17 cellular contexts compared by ENCODE assay signal in genomic region chr17:31595076-31595475, GRCh38.
DNase-seq lines count a peak whose midpoint lies in the region; ATAC-seq and TF ChIP-seq lines count a peak whose summit lies in the region.
"Had no signal": no experiment of that assay in that cellular context is flagged by ENCODE, and none has a peak within 500 bp of the region (broad histone marks: within the 10 kb centered on the region; RNA-seq: fewer than 3 reads in every experiment).

No MANE protein-coding gene starts in this region.

- no peak for ATAC-seq in HG02763 (IDR thresholded peaks at IDR 0.05; ENCODE audit: unreplicated experiment)
- ATAC-seq: K562, lower lobe of right lung had no signal

- TF ChIP-seq CTCF in PC-9 (conservative IDR thresholded peaks at IDR 0.05) (no peak), osteoblast (IDR thresholded peaks at IDR 0.05; ENCODE audit: extremely low read depth, low read depth, low read length) (no peak)

- H2AFZ ChIP-seq in PC-9 (no peak overlapping the region), osteoblast (ENCODE audit: low read length) (no peak overlapping the region)

- peak; percentile 26 to 79 for DNase-seq in PC-9
- no peak for DNase-seq in epithelial cell of prostate (ENCODE audit: low read depth, low spot score)
- peak; percentile 86 for DNase-seq in osteoblast (ENCODE audit: insufficient read length, low spot score, missing footprints)
- no peak for DNase-seq in NCI-H187 (lab: John Stamatoyannopoulos, UW)
- DNase-seq in activated CD4-positive, alpha-beta T cell treated with anti-CD3 and anti-CD28 coated beads, Interleukin-2, amount 50 U/mL, for 48 hours = no peak
- no peak for DNase-seq in activated T-cell treated with anti-CD3 and anti-CD28 coated beads, Interleukin-2, amount 50 U/mL, for 48 hours
- DNase-seq: Calu3, lower lobe of right lung, NCI-H1436, NCI-H2227 treated with DMSO at 0.1 percent for 48 hours, WERI-Rb-1 had no signal

- H3K9me3 ChIP-seq in BLaER1 (no peaks in the 10 kb centered on the region), PC-9 (ENCODE audit: insufficient read depth, low read depth) (no peaks in the 10 kb centered on the region), osteoblast (ENCODE audit: low read depth, low read length) (no peaks in the 10 kb centered on the region)
- H3K9me3 ChIP-seq: esophagus muscularis mucosa, HAP-1, lower lobe of right lung, neutrophil had no signal

- H4K20me1 ChIP-seq in BLaER1 (no peaks in the 10 kb centered on the region), PC-9 (ENCODE audit: insufficient read depth) (no peaks in the 10 kb centered on the region), osteoblast (ENCODE audit: insufficient read depth, low read length) (no peaks in the 10 kb centered on the region)

- no peaks in the 10 kb centered on the region for H3K9me2 ChIP-seq in PC-9 (ENCODE audit: insufficient read depth)

- no TSS peak for BruUV-seq in PC-9 (replicated peaks; lab: Mats Ljungman, UMichigan)

- intact Hi-C loops in PC-9 (cut with micrococcal nuclease; ENCODE audit: unreplicated experiment) = no loop called here

- peak overlapping the region; percentile 92 for H3K4me2 ChIP-seq in BLaER1
- H3K4me2 ChIP-seq in PC-9 = peak overlapping the region; percentile 64; the same call in 1 of the 2 replicates
- peak overlapping the region; percentile 0 for H3K4me2 ChIP-seq in osteoblast (ENCODE audit: insufficient read depth, low read length)

- H3K79me2 ChIP-seq in PC-9 (ENCODE audit: low read depth) (no peaks in the 10 kb centered on the region), osteoblast (ENCODE audit: insufficient read depth, low read length) (peaks cover 41% of the 10 kb centered on the region)

- 0 out of 2 replicates have a peak, but pooled peaks cover 5% of the 10 kb centered on the region for H3K36me3 ChIP-seq in BLaER1
- peaks cover 14% of the 10 kb centered on the region for H3K36me3 ChIP-seq in PC-9 (ENCODE audit: low read depth)
- peaks cover 65% of the 10 kb centered on the region for H3K36me3 ChIP-seq in osteoblast (ENCODE audit: insufficient read depth, low read length)
- H3K36me3 ChIP-seq: HAP-1, lower lobe of right lung, WERI-Rb-1 had no signal

- H3F3A ChIP-seq in PC-9 (ENCODE audit: insufficient read depth, low read depth) = peaks cover 36% of the 10 kb centered on the region

- H3K27me3 ChIP-seq in BLaER1 (no peaks in the 10 kb centered on the region), PC-9 (ENCODE audit: insufficient read depth, low read depth) (no peaks in the 10 kb centered on the region), osteoblast (ENCODE audit: insufficient read depth, low read length) (no peaks in the 10 kb centered on the region)
- H3K27me3 ChIP-seq: esophagus muscularis mucosa, neutrophil had no signal

- POLR2A ChIA-PET in PC-9 (lab: Charles Lee; ENCODE audit: unreplicated experiment) = interaction anchor here (0.5 kb wide), 1 partner anchor 100 kb away, joined by 36 read pairs; no protein-coding TSS in a partner anchor

- H3K4me3 ChIP-seq in BLaER1 (no peak overlapping the region), PC-9 (no peak overlapping the region), osteoblast (ENCODE audit: insufficient read depth, low read length) (no peak overlapping the region)
- H3K4me3 ChIP-seq: esophagus muscularis mucosa, HAP-1, K562, lower lobe of right lung had no signal

- H3K9ac ChIP-seq in BLaER1 = no peak overlapping the region

- CTCF ChIA-PET in PC-9 (lab: Charles Lee) = no interaction called here

- H3K27ac ChIP-seq in BLaER1 (peak overlapping the region; percentile 91; the same call in 1 of the 2 replicates), PC-9 (peak overlapping the region; percentile 71), epithelial cell of prostate (peak overlapping the region; percentile 82), osteoblast (ENCODE audit: low read depth, low read length) (peak overlapping the region; percentile 83)
- H3K27ac ChIP-seq: lower lobe of right lung, neutrophil, WERI-Rb-1 had no signal

- H3K4me1 ChIP-seq in BLaER1 = peaks cover 64% of the 10 kb centered on the region
- peaks cover 47% of the 10 kb centered on the region for H3K4me1 ChIP-seq in PC-9 (replicated peaks; ENCODE audit: insufficient read depth)
- peaks cover 71% of the 10 kb centered on the region for H3K4me1 ChIP-seq in osteoblast (ENCODE audit: insufficient read depth, low read length)
- H3K4me1 ChIP-seq: HAP-1 had no signal

Comparison
In these comparisons a context has a peak if more than half of its experiments do, and no peak if none do; other contexts are left out.
1. H3K4me2 ChIP-seq: peak in every context shown above with its lines; median percentile 92 in BLaER1; 64 in PC-9; 0 in osteoblast.
2. DNase-seq: peak in PC-9 (2 of 2) and osteoblast (single experiment); none in epithelial cell of prostate (single experiment), NCI-H187 (0 of 2), activated CD4-positive, alpha-beta T cell treated with anti-CD3 and anti-CD28 coated beads, Interleukin-2, amount 50 U/mL, for 48 hours (0 of 2) and activated T-cell treated with anti-CD3 and anti-CD28 coated beads, Interleukin-2, amount 50 U/mL, for 48 hours (0 of 2).
3. Peak in every context shown above with its lines, with median percentiles within 50 percentile points of each other: H3K27ac ChIP-seq.